ENCODE assay signal across 22 cellular contexts in the genomic region with DNA sequence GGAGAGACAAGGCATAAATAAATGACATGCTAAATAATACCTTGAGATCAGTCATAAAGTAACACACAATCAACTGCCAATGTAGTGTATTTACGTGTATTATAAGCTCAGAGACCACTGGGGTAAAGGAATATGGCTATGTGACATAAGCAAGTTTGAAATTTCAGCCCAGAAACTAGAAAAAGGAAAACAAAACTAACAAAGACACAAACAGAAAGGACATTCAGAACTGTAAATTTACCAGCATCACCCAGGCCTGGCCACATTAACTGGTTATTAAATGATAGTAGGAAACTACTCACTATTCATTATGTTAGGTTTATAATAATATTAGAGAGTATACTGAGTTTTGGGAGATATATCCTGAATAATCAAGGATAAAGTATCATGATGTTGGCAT.
"Had no signal": no experiment of that assay in that cellular context is flagged by ENCODE, and none has a peak within 500 bp of the region (broad histone marks: within the 10 kb centered on the region; RNA-seq: fewer than 3 reads in every experiment).

No MANE protein-coding gene starts in this region.

- H3K36me3 ChIP-seq: gastrocnemius medialis, left ventricle myocardium inferior, neutrophil, pancreas, right atrium auricular region, spleen, upper lobe of left lung had no signal

- FAIRE-seq: pancreas had no signal

- H3K4me3 ChIP-seq: coronary artery, esophagus squamous epithelium, gastrocnemius medialis, left ventricle myocardium inferior, pancreas, psoas muscle, right atrium auricular region, spleen, upper lobe of left lung had no signal

- DNase-seq: activated CD4-positive, alpha-beta T cell treated with anti-CD3 and anti-CD28 coated beads, Interleukin-2, amount 10 ng/mL, durations not matched to agents 24 days and 14 days; activated CD8-positive, alpha-beta memory T cell treated with anti-CD3 and anti-CD28 coated beads, Interleukin-2, amount 10 ng/mL, durations not matched to agents 7 days and 5 days; activated CD8-positive, alpha-beta T cell treated with anti-CD3 and anti-CD28 coated beads for 36 hours; activated effector memory CD4-positive, alpha-beta T cell treated with anti-CD3 and anti-CD28 coated beads, Interleukin-2, amount 50 U/mL, for 16 hours; activated naive CD4-positive, alpha-beta T cell treated with anti-CD3 and anti-CD28 coated beads, Interleukin-2, amount 10 ng/mL, durations not matched to agents 7 days and 5 days; activated T-cell treated with anti-CD3 and anti-CD28 coated beads for 4 hours; amygdala; cerebellar nuclear complex; esophagus squamous epithelium; gastrocnemius medialis; hippocampal formation; left ventricle myocardium inferior; pancreas; psoas muscle; spleen; stimulated activated CD4-positive, alpha-beta T cell treated with anti-CD3 and anti-CD28 coated beads, Interleukin-4, amount 100 ng/mL, for 1 hour; stimulated activated naive CD8-positive, alpha-beta T cell treated with anti-CD3 and anti-CD28 coated beads, Interleukin-15, Interleukin-2, amounts not matched to agents 100 U/mL and 50 U/mL, for 24 hours; upper lobe of left lung had no signal

- H3K27ac ChIP-seq: coronary artery, esophagus squamous epithelium, gastrocnemius medialis, left ventricle myocardium inferior, neutrophil, pancreas, psoas muscle, right atrium auricular region, upper lobe of left lung had no signal

- H3K4me3 Mint-ChIP-seq: activated CD4-positive, alpha-beta T cell treated with anti-CD3 and anti-CD28 coated beads, Interleukin-2, amount 10 ng/mL, durations not matched to agents 24 days and 14 days; activated CD8-positive, alpha-beta memory T cell treated with anti-CD3 and anti-CD28 coated beads, Interleukin-2, amount 10 ng/mL, durations not matched to agents 7 days and 5 days; activated CD8-positive, alpha-beta T cell treated with anti-CD3 and anti-CD28 coated beads for 36 hours; activated naive CD4-positive, alpha-beta T cell treated with anti-CD3 and anti-CD28 coated beads, Interleukin-2, amount 10 ng/mL, durations not matched to agents 7 days and 5 days; nephron had no signal

- H3K27me3 ChIP-seq: esophagus squamous epithelium, gastrocnemius medialis, neutrophil, pancreas, right atrium auricular region, spleen, upper lobe of left lung had no signal

- H3K27me3 Mint-ChIP-seq: activated CD4-positive, alpha-beta T cell treated with anti-CD3 and anti-CD28 coated beads, Interleukin-2, amount 10 ng/mL, durations not matched to agents 24 days and 14 days; activated CD8-positive, alpha-beta memory T cell treated with anti-CD3 and anti-CD28 coated beads, Interleukin-2, amount 10 ng/mL, durations not matched to agents 7 days and 5 days; activated CD8-positive, alpha-beta T cell treated with anti-CD3 and anti-CD28 coated beads for 36 hours; activated naive CD4-positive, alpha-beta T cell treated with anti-CD3 and anti-CD28 coated beads, Interleukin-2, amount 10 ng/mL, durations not matched to agents 7 days and 5 days had no signal

- ATAC-seq: activated CD8-positive, alpha-beta memory T cell treated with anti-CD3 and anti-CD28 coated beads, Interleukin-2, amount 10 ng/mL, durations not matched to agents 7 days and 5 days; activated CD8-positive, alpha-beta T cell treated with anti-CD3 and anti-CD28 coated beads for 36 hours; gastrocnemius medialis; stimulated activated naive CD8-positive, alpha-beta T cell treated with anti-CD3 and anti-CD28 coated beads, Interleukin-15, Interleukin-2, amounts not matched to agents 100 U/mL and 50 U/mL, for 24 hours had no signal

- H3K9me3 ChIP-seq: esophagus squamous epithelium, gastrocnemius medialis, left ventricle myocardium inferior, neutrophil, pancreas, psoas muscle, right atrium auricular region, spleen, upper lobe of left lung had no signal

- H3K27ac Mint-ChIP-seq: activated CD4-positive, alpha-beta T cell treated with anti-CD3 and anti-CD28 coated beads, Interleukin-2, amount 10 ng/mL, durations not matched to agents 24 days and 14 days; activated CD8-positive, alpha-beta memory T cell treated with anti-CD3 and anti-CD28 coated beads, Interleukin-2, amount 10 ng/mL, durations not matched to agents 7 days and 5 days; activated CD8-positive, alpha-beta T cell treated with anti-CD3 and anti-CD28 coated beads for 36 hours; activated naive CD4-positive, alpha-beta T cell treated with anti-CD3 and anti-CD28 coated beads, Interleukin-2, amount 10 ng/mL, durations not matched to agents 7 days and 5 days had no signal

- H3K9me3 Mint-ChIP-seq: activated CD4-positive, alpha-beta T cell treated with anti-CD3 and anti-CD28 coated beads, Interleukin-2, amount 10 ng/mL, durations not matched to agents 24 days and 14 days; activated CD8-positive, alpha-beta T cell treated with anti-CD3 and anti-CD28 coated beads for 36 hours; activated naive CD4-positive, alpha-beta T cell treated with anti-CD3 and anti-CD28 coated beads, Interleukin-2, amount 10 ng/mL, durations not matched to agents 7 days and 5 days; nephron had no signal

- H3K4me1 Mint-ChIP-seq: nephron had no signal

- H3K4me1 ChIP-seq: left ventricle myocardium inferior, pancreas, psoas muscle, right atrium auricular region, upper lobe of left lung had no signal
